ENCODE assay signal across 20 cellular contexts in genomic region chr9:114206221-114206760, GRCh38. TPM values are rescaled to one million over a fixed set of nuclear protein-coding genes. Genes with fewer than 3 reads are reported as not detected.
DNase-seq lines count a peak whose midpoint lies in the region; ATAC-seq and TF ChIP-seq lines count a peak whose summit lies in the region.
"Had no signal": no experiment of that assay in that cellular context is flagged by ENCODE, and none has a peak within 500 bp of the region (broad histone marks: within the 10 kb centered on the region; RNA-seq: fewer than 3 reads in every experiment).

No MANE protein-coding gene starts in this region.

- intact Hi-C loops in gastrocnemius medialis (cut with DNase I; ENCODE audit: low total_unique reads): loop anchor here (2.0 to 5.0 kb wide), 3 partner anchors 43 to 56 kb away; partner anchors contain the start of gene COL27A1
- intact Hi-C loops in OCI-LY7 (cut with micrococcal nuclease; ENCODE audit: unreplicated experiment): no loop called here

- CTCF ChIA-PET in OCI-LY7 (lab: Charles Lee; ENCODE audit: unreplicated experiment): no interaction called here

- peaks cover 0 to 49% (median 7%) of the 10 kb centered on the region in 11 experiments; a peak in 10 of 22 replicates for H4K20me1 ChIP-seq in BLaER1 treated with 17β-estradiol and CSF1 and Interleukin-3, amounts not matched to agents 10 nM and 100 nM
- no peaks in the 10 kb centered on the region for H4K20me1 ChIP-seq in OCI-LY7 (ENCODE audit: insufficient read depth, low read length)

- peak overlapping the region in 8 of 11 experiments; percentile 24 to 69 (median 52); a peak in 14 of 22 replicates for H3K4me2 ChIP-seq in BLaER1 treated with 17β-estradiol and CSF1 and Interleukin-3, amounts not matched to agents 10 nM and 100 nM
- no peak overlapping the region for H3K4me2 ChIP-seq in mesenchymal stem cell (ENCODE audit: low read length, poor library complexity, severe bottlenecking)
- H3K4me2 ChIP-seq in OCI-LY7 (ENCODE audit: low read length): no peak overlapping the region

- H3K27me3 ChIP-seq in BLaER1 treated with 17β-estradiol and CSF1 and Interleukin-3, amounts not matched to agents 10 nM and 100 nM: no peaks in the 10 kb centered on the region
- H3K27me3 ChIP-seq in NT2/D1 (ENCODE audit: insufficient read depth, insufficient read length) (no peaks in the 10 kb centered on the region), mesenchymal stem cell (ENCODE audit: control insufficient read depth in 1 of 2, insufficient read depth in 1 of 2, low read length in 2 of 2) (no peaks in the 10 kb centered on the region), gastrocnemius medialis (no peaks in the 10 kb centered on the region)
- H3K27me3 ChIP-seq: dorsolateral prefrontal cortex, transverse colon had no signal

- no peak overlapping the region for H3K4ac ChIP-seq in mesenchymal stem cell (ENCODE audit: low read depth in 1 of 2, low read length in 2 of 2)

- H2AK5ac ChIP-seq in mesenchymal stem cell (ENCODE audit: low read length, severe bottlenecking): no peak overlapping the region

- WGBS in mesenchymal stem cell: 93% methylated on average over 5 of the region's 5 CpGs

- H3K36me3 ChIP-seq in BLaER1 treated with 17β-estradiol and CSF1 and Interleukin-3, amounts not matched to agents 10 nM and 100 nM: peaks cover 44 to 99% (median 92%) of the 10 kb centered on the region in 11 experiments
- H3K36me3 ChIP-seq in NT2/D1 (ENCODE audit: insufficient read depth, insufficient read length, low read length) (peaks cover 87% of the 10 kb centered on the region), mesenchymal stem cell (ENCODE audit: control insufficient read depth in 1 of 2, insufficient read depth in 2 of 2, low read depth in 1 of 2, low read length in 2 of 2) (peaks cover 16 to 77% of the 10 kb centered on the region in 2 experiments), gastrocnemius medialis (no peaks in the 10 kb centered on the region), OCI-LY7 (ENCODE audit: insufficient read depth, low read length) (no peaks in the 10 kb centered on the region)
- H3K36me3 ChIP-seq: transverse colon had no signal

- no peaks in the 10 kb centered on the region for H3K9me3 ChIP-seq in BLaER1 treated with 17β-estradiol and CSF1 and Interleukin-3, amounts not matched to agents 10 nM and 100 nM (replicated peaks in 1 of 11)
- no peaks in the 10 kb centered on the region for H3K9me3 ChIP-seq in NT2/D1 (ENCODE audit: insufficient read depth, low read length)
- no peaks in the 10 kb centered on the region for H3K9me3 ChIP-seq in mesenchymal stem cell (ENCODE audit: control insufficient read depth, low read length)
- H3K9me3 ChIP-seq in gastrocnemius medialis: no peaks in the 10 kb centered on the region
- H3K9me3 ChIP-seq in OCI-LY7 (ENCODE audit: low read length): no peaks in the 10 kb centered on the region
- H3K9me3 ChIP-seq: HAP-1, transverse colon had no signal

- BruUV-seq in OCI-LY7 (replicated peaks; lab: Mats Ljungman, UMichigan): no TSS peak

- no peak overlapping the region for H2BK120ac ChIP-seq in mesenchymal stem cell (ENCODE audit: low read depth, low read length)

- no peaks in the 10 kb centered on the region for H3K9me2 ChIP-seq in OCI-LY7 (ENCODE audit: insufficient read depth, low read length)

- H4K91ac ChIP-seq in mesenchymal stem cell (ENCODE audit: low read length): peak overlapping the region; percentile 21

- no peak overlapping the region for H2BK12ac ChIP-seq in mesenchymal stem cell (ENCODE audit: low read length in 2 of 2)

- no peak overlapping the region for H2BK5ac ChIP-seq in mesenchymal stem cell (ENCODE audit: low read depth, low read length, poor library complexity, severe bottlenecking)

- TF ChIP-seq CTCF in gastrocnemius medialis (IDR thresholded peaks at IDR 0.05 in 4 of 5, conservative IDR thresholded peaks at IDR 0.05 in 1 of 5) (no peak), OCI-LY7 (conservative IDR thresholded peaks at IDR 0.05; ENCODE audit: low read length) (no peak)

- peaks cover 0 to 69% (median 55%) of the 10 kb centered on the region in 10 experiments; a peak in 16 of 20 replicates for H3K4me1 ChIP-seq in BLaER1 treated with 17β-estradiol and CSF1 and Interleukin-3, amounts not matched to agents 10 nM and 100 nM
- H3K4me1 ChIP-seq in NT2/D1 (ENCODE audit: insufficient read depth, insufficient read length) (peaks cover 15% of the 10 kb centered on the region), mesenchymal stem cell (ENCODE audit: control insufficient read depth, insufficient read depth, low read depth, low read length) (peaks cover 16% of the 10 kb centered on the region), gastrocnemius medialis (peaks cover 38 to 53% of the 10 kb centered on the region in 2 donors), OCI-LY7 (ENCODE audit: insufficient read depth, low read length, poor library complexity, severe bottlenecking) (no peaks in the 10 kb centered on the region)
- H3K4me1 ChIP-seq: HAP-1 had no signal

- peak overlapping the region in 1 of 11 experiments; percentile 13; a peak in 1 of 22 replicates for H3K27ac ChIP-seq in BLaER1 treated with 17β-estradiol and CSF1 and Interleukin-3, amounts not matched to agents 10 nM and 100 nM
- H3K27ac ChIP-seq in mesenchymal stem cell (ENCODE audit: low read length, poor library complexity, severe bottlenecking) (no peak overlapping the region), gastrocnemius medialis (peak overlapping the region; percentile 87 to 95 (median 93)), OCI-LY7 (ENCODE audit: low read depth, low read length, poor library complexity, severe bottlenecking) (no peak overlapping the region)
- H3K27ac ChIP-seq: VCaP had no signal

- DNase-seq in NT2/D1 (ENCODE audit: low read depth, low spot score) (no peak), mesenchymal stem cell (no peak), gastrocnemius medialis (peak in 1 of 2 donors; percentile 38), dermis blood vessel endothelial cell (no peak), OCI-LY7 (ENCODE audit: low spot score) (no peak), NCI-H1092 treated with DMSO at 0.1 percent for 48 hours (lab: John Stamatoyannopoulos, UW) (no peak)
- DNase-seq: ACHN; activated CD4-positive, alpha-beta T cell treated with anti-CD3 and anti-CD28 coated beads for 48 hours; activated CD8-positive, alpha-beta memory T cell treated with anti-CD3 and anti-CD28 coated beads for 24 hours; activated effector memory CD4-positive, alpha-beta T cell treated with Interleukin-2 at 50 U/mL for 16 hours; activated naive CD8-positive, alpha-beta T cell treated with anti-CD3 and anti-CD28 coated beads for 36 hours; DND-41; NCI-H1436 treated with DMSO at 0.1 percent for 48 hours; NCI-H510A had no signal

- in situ Hi-C loops in gastrocnemius medialis (cut with MboI; ENCODE audit: low sequenced_read_pairs in 4 of 4): no loop called here

- H3K4me3 ChIP-seq in BLaER1 treated with 17β-estradiol and CSF1 and Interleukin-3, amounts not matched to agents 10 nM and 100 nM: no peak overlapping the region
- H3K4me3 ChIP-seq in NT2/D1 (ENCODE audit: insufficient read length, low read depth) (no peak overlapping the region), mesenchymal stem cell (ENCODE audit: insufficient read depth in 1 of 2, low read depth in 1 of 2, low read length in 2 of 2) (no peak overlapping the region), gastrocnemius medialis (no peak overlapping the region), OCI-LY7 (ENCODE audit: low read depth, low read length, poor library complexity, severe bottlenecking) (no peak overlapping the region)
- H3K4me3 ChIP-seq: dorsolateral prefrontal cortex, HAP-1, transverse colon had no signal

- ATAC-seq in gastrocnemius medialis: no peak
- ATAC-seq in HG03097 (IDR thresholded peaks at IDR 0.05; ENCODE audit: low FRiP score, unreplicated experiment): no peak

- POLR2A ChIA-PET in OCI-LY7 (lab: Charles Lee): interaction anchor here (1.7 kb wide), 1 partner anchor 29 kb away, joined by 3 read pairs; no protein-coding TSS in a partner anchor

- no peak overlapping the region for H3K14ac ChIP-seq in mesenchymal stem cell (ENCODE audit: low read length in 2 of 2)

- H3K23ac ChIP-seq in mesenchymal stem cell (ENCODE audit: low read length in 2 of 2): no peak overlapping the region

- H3K9ac ChIP-seq in BLaER1 treated with 17β-estradiol and CSF1 and Interleukin-3, amounts not matched to agents 10 nM and 100 nM: peak overlapping the region in 3 of 11 experiments; percentile 3 to 44 (median 43); a peak in 2 of 22 replicates
- H3K9ac ChIP-seq in NT2/D1 (ENCODE audit: insufficient read length, low read depth) (peak overlapping the region; percentile 16), mesenchymal stem cell (ENCODE audit: low read length) (no peak overlapping the region)

- no peak overlapping the region for H2BK15ac ChIP-seq in mesenchymal stem cell (ENCODE audit: low read depth, poor library complexity, severe bottlenecking)

- TF ChIP-seq POLR2A in gastrocnemius medialis (IDR thresholded peaks at IDR 0.05): no peak

- no peaks in the 10 kb centered on the region for H3K79me2 ChIP-seq in OCI-LY7 (ENCODE audit: insufficient read depth, low read depth, low read length)

- H4K8ac ChIP-seq in mesenchymal stem cell (ENCODE audit: low read length): no peak overlapping the region

- no peak overlapping the region for H3K18ac ChIP-seq in mesenchymal stem cell (ENCODE audit: low read depth in 1 of 2, low read length in 2 of 2)

- H2AFZ ChIP-seq in mesenchymal stem cell (ENCODE audit: low read depth, low read length) (no peak overlapping the region), OCI-LY7 (ENCODE audit: low read length) (no peak overlapping the region)

- peaks cover 3% of the 10 kb centered on the region for H3K79me1 ChIP-seq in mesenchymal stem cell (replicated peaks; ENCODE audit: low read length, poor library complexity, severe bottlenecking)

RNA-seq across cellular contexts. Expression of gene COL27A1, which starts 51.0 kb away (rescaled TPM):
- polyA plus RNA-seq in mesenchymal stem cell (2013, experiment 1 of 2): 13.9 TPM
- 12.5 TPM for polyA plus RNA-seq in mesenchymal stem cell (2013, experiment 2 of 2)
- total RNA-seq in gastrocnemius medialis: 1 to 10 TPM in 2 of 4 donors, under 1 TPM in 2; 0.42 to 1.4 (median 0.95) TPM
- total RNA-seq in dermis blood vessel endothelial cell: 3.3 and 6.0 TPM in 2 replicates
- not detected in 2 replicates for total RNA-seq in OCI-LY7 (2014; rRNA removed; shearing (Covaris generic))
- not detected in 2 replicates for total RNA-seq in OCI-LY7 (2022)

Comparison
In these comparisons a context has a peak if more than half of its experiments do, and no peak if none do; other contexts are left out.
1. H3K27ac ChIP-seq: peak in gastrocnemius medialis (4 of 4); none in mesenchymal stem cell (single experiment) and OCI-LY7 (single experiment).
2. H3K4me2 ChIP-seq: peak in BLaER1 treated with 17β-estradiol and CSF1 and Interleukin-3, amounts not matched to agents 10 nM and 100 nM (8 of 11); none in mesenchymal stem cell (single experiment) and OCI-LY7 (single experiment).